Comparison of ENCODE assay signal across 1 cellular context in the genomic region with DNA sequence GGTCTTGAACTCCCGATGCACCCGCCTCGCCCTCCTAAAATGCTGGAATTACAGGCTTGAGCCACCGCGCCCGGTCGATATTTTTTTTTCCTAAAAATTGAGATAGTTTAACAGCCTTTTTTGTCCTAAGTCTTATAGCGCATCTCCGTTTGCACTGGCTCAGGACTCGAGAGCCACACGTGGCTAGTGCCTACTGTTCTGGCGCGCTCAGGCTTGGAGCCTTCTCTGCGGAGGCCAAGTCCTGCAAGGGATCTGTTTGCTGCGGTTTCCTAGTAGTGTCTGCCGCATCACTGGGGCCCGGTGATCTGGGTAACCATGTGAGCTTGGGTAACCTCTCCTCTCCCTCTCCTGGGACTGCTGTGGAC.
TF ChIP-seq lines count a peak whose summit lies in the region.

No MANE protein-coding gene starts in this region.

TF ChIP-seq in GM23338, 12 proteins besides CTCF, POLR2A, EP300 and RAD21 (continued from another document):
- TF ChIP-seq ZNF462 (CRISPR knock-in tag; IDR thresholded peaks at IDR 0.05) (no peak), CREB1 (CRISPR knock-in tag; IDR thresholded peaks at IDR 0.05; ENCODE audit: low read depth) (no peak), ZNF331 (CRISPR knock-in tag; IDR thresholded peaks at IDR 0.05; ENCODE audit: low read depth) (no peak), ZNF114 (CRISPR knock-in tag; IDR thresholded peaks at IDR 0.05) (no peak), STAT1 (IDR thresholded peaks at IDR 0.05; ENCODE audit: unreplicated experiment) (no peak), EZH2 (IDR thresholded peaks at IDR 0.05; ENCODE audit: low read depth, unreplicated experiment) (no peak), JUNB (IDR thresholded peaks at IDR 0.05; ENCODE audit: unreplicated experiment) (no peak)
- TF ChIP-seq, protein P1, sequence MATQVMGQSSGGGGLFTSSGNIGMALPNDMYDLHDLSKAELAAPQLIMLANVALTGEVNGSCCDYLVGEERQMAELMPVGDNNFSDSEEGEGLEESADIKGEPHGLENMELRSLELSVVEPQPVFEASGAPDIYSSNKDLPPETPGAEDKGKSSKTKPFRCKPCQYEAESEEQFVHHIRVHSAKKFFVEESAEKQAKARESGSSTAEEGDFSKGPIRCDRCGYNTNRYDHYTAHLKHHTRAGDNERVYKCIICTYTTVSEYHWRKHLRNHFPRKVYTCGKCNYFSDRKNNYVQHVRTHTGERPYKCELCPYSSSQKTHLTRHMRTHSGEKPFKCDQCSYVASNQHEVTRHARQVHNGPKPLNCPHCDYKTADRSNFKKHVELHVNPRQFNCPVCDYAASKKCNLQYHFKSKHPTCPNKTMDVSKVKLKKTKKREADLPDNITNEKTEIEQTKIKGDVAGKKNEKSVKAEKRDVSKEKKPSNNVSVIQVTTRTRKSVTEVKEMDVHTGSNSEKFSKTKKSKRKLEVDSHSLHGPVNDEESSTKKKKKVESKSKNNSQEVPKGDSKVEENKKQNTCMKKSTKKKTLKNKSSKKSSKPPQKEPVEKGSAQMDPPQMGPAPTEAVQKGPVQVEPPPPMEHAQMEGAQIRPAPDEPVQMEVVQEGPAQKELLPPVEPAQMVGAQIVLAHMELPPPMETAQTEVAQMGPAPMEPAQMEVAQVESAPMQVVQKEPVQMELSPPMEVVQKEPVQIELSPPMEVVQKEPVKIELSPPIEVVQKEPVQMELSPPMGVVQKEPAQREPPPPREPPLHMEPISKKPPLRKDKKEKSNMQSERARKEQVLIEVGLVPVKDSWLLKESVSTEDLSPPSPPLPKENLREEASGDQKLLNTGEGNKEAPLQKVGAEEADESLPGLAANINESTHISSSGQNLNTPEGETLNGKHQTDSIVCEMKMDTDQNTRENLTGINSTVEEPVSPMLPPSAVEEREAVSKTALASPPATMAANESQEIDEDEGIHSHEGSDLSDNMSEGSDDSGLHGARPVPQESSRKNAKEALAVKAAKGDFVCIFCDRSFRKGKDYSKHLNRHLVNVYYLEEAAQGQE (IDR thresholded peaks at IDR 0.05; ENCODE audit: unreplicated experiment) = no peak
- TF ChIP-seq, protein P2, sequence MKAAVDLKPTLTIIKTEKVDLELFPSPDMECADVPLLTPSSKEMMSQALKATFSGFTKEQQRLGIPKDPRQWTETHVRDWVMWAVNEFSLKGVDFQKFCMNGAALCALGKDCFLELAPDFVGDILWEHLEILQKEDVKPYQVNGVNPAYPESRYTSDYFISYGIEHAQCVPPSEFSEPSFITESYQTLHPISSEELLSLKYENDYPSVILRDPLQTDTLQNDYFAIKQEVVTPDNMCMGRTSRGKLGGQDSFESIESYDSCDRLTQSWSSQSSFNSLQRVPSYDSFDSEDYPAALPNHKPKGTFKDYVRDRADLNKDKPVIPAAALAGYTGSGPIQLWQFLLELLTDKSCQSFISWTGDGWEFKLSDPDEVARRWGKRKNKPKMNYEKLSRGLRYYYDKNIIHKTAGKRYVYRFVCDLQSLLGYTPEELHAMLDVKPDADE (IDR thresholded peaks at IDR 0.05) = no peak
